Comparison of ENCODE assay signal across 8 cellular contexts in genomic region chr19:37817180-37817911, GRCh38. TPM values are rescaled to one million over a fixed set of nuclear protein-coding genes. Genes with fewer than 3 reads are reported as not detected.
DNase-seq lines count a peak whose midpoint lies in the region; ATAC-seq, FAIRE-seq and TF ChIP-seq lines count a peak whose summit lies in the region.

No MANE protein-coding gene starts in this region.

- H3K4me3 ChIP-seq in cardiac fibroblast (replicated peaks in 1 of 2; ENCODE audit: low read depth in 2 of 2, low read length in 2 of 2) (peak overlapping the region; percentile 38 to 41), gastrocnemius medialis (peak overlapping the region; percentile 50 to 63 (median 51))

- H3K27me3 ChIP-seq in gastrocnemius medialis, result peaks cover 0 to 12% (median 9%) of the 10 kb centered on the region in 3 donors

- in situ Hi-C loops in gastrocnemius medialis (cut with MboI; ENCODE audit: low sequenced_read_pairs in 4 of 4), result no loop called here

- peak; percentile 86 for DNase-seq in DMS114 treated with DMSO at 0.1 percent for 48 hours (lab: John Stamatoyannopoulos, UW; ENCODE audit: unreplicated experiment)
- peak; percentile 86 for DNase-seq in NCI-H69 (lab: John Stamatoyannopoulos, UW)
- peak; percentile 27 to 36 for DNase-seq in cardiac fibroblast (ENCODE audit: low read depth in 2 of 2)
- peak; percentile 90 for DNase-seq in iPS-NIHi11 (ENCODE audit: low spot score)
- peak in 1 of 2 donors; percentile 17 for DNase-seq in gastrocnemius medialis
- no peak for DNase-seq in urothelium cell line (ENCODE audit: low spot score)
- DNase-seq in kidney glomerular epithelial cell (lab: John Stamatoyannopoulos, UW), result no peak

- no peak for TF ChIP-seq POLR2A in gastrocnemius medialis (IDR thresholded peaks at IDR 0.05)

- H3K9me3 ChIP-seq in gastrocnemius medialis, result no peaks in the 10 kb centered on the region

- intact Hi-C loops in gastrocnemius medialis (cut with DNase I; ENCODE audit: low total_unique reads), result no loop called here

- TF ChIP-seq CTCF in cardiac fibroblast (IDR thresholded peaks at IDR 0.05; ENCODE audit: low read depth, low read length) (no peak), gastrocnemius medialis (IDR thresholded peaks at IDR 0.05 in 4 of 5, conservative IDR thresholded peaks at IDR 0.05 in 1 of 5) (no peak)

- H3K4me1 ChIP-seq in gastrocnemius medialis, result no peaks in the 10 kb centered on the region

- no peak for ATAC-seq in gastrocnemius medialis
- no peak for ATAC-seq in HG02970 (IDR thresholded peaks at IDR 0.05; ENCODE audit: low FRiP score, unreplicated experiment)

- H3K36me3 ChIP-seq in gastrocnemius medialis, result no peaks in the 10 kb centered on the region

- no peak overlapping the region for H3K27ac ChIP-seq in gastrocnemius medialis

- FAIRE-seq in urothelium cell line (lab: Jason Lieb, UNC), result no peak

RNA-seq across cellular contexts. Expression of gene ZNF573, which starts 38.0 kb away (rescaled TPM):
- 10 to 100 TPM in 1 of 4 donors, 1 to 10 TPM in 3; 2.6 to 12.8 (median 5.6) TPM for total RNA-seq in gastrocnemius medialis

Comparison
In these comparisons a context has a peak if more than half of its experiments do, and no peak if none do; other contexts are left out.
1. DNase-seq: peak in DMS114 treated with DMSO at 0.1 percent for 48 hours (single experiment), NCI-H69 (single experiment), cardiac fibroblast (2 of 2) and iPS-NIHi11 (single experiment); none in urothelium cell line (single experiment) and kidney glomerular epithelial cell (single experiment).